In genomic region chr6:170174124-170174770, GRCh38 we compare ENCODE assay signal across 12 cellular contexts.
DNase-seq lines count a peak whose midpoint lies in the region; ATAC-seq and TF ChIP-seq lines count a peak whose summit lies in the region.
"Had no signal": no experiment of that assay in that cellular context is flagged by ENCODE, and none has a peak within 500 bp of the region (broad histone marks: within the 10 kb centered on the region; RNA-seq: fewer than 3 reads in every experiment).

No MANE protein-coding gene starts in this region.

- H3K36me3 ChIP-seq in H7 (replicated peaks; ENCODE audit: control insufficient read depth, insufficient read depth, low read length) (no peaks in the 10 kb centered on the region), WERI-Rb-1 (no peaks in the 10 kb centered on the region), prostate gland (no peaks in the 10 kb centered on the region)

- H3K27ac ChIP-seq in WERI-Rb-1 (no peak overlapping the region), prostate gland (no peak overlapping the region)
- H3K27ac ChIP-seq: SK-N-MC had no signal

- ATAC-seq in HG02763 (IDR thresholded peaks at IDR 0.05; ENCODE audit: unreplicated experiment) (no peak), GM18498 (IDR thresholded peaks at IDR 0.05; ENCODE audit: unreplicated experiment) (no peak)

- TF ChIP-seq POLR2A in prostate gland (IDR thresholded peaks at IDR 0.05), result no peak

- no peaks in the 10 kb centered on the region for H3K27me3 ChIP-seq in H7 (ENCODE audit: control insufficient read depth, insufficient read depth, low read length)
- no peaks in the 10 kb centered on the region for H3K27me3 ChIP-seq in WERI-Rb-1 (ENCODE audit: insufficient read depth, low read depth, severe bottlenecking)
- H3K27me3 ChIP-seq in prostate gland (replicated peaks; ENCODE audit: insufficient read depth), result no peaks in the 10 kb centered on the region

- intact Hi-C loops in prostate gland (cut with DNase I), result no loop called here

- H3K4me3 ChIP-seq in H7 (ENCODE audit: insufficient read depth, low read depth, low read length) (no peak overlapping the region), WERI-Rb-1 (ENCODE audit: low read depth, low read length) (no peak overlapping the region), prostate gland (no peak overlapping the region)
- H3K4me3 ChIP-seq: SK-N-MC had no signal

- H3K9me3 ChIP-seq in WERI-Rb-1 (ENCODE audit: severe bottlenecking), result peaks cover 4% of the 10 kb centered on the region
- no peaks in the 10 kb centered on the region for H3K9me3 ChIP-seq in prostate gland

- 72% methylated on average over 17 of the region's 17 CpGs for WGBS in prostate gland

- H3K4me1 ChIP-seq in prostate gland (replicated peaks), result no peaks in the 10 kb centered on the region

- 0 out of 2 replicates have a peak, but pooled peaks have one; percentile 3 for TF ChIP-seq CTCF in WERI-Rb-1 (IDR thresholded peaks at IDR 0.05; ENCODE audit: low read depth, low read length)
- TF ChIP-seq CTCF in prostate gland (IDR thresholded peaks at IDR 0.05), result no peak

- DNase-seq in H7 (peak; percentile 45), WERI-Rb-1 (no peak), islet precursor cell (peak; percentile 43), prostate gland (ENCODE audit: low spot score) (peak; percentile 4), H4 (ENCODE audit: low spot score) (no peak)
- no peak for DNase-seq in activated CD4-positive, alpha-beta T cell treated with anti-CD3 and anti-CD28 coated beads, Interleukin-2, amount 50 U/mL, for 4 hours
- DNase-seq: activated CD4-positive, alpha-beta T cell treated with anti-CD3 and anti-CD28 coated beads, Interleukin-2, amount 50 U/mL, for 1 hour; amniotic stem cell; NCI-H524 had no signal

Comparison
In these comparisons a context has a peak if more than half of its experiments do, and no peak if none do; other contexts are left out.
1. DNase-seq: peak in H7 (single experiment), islet precursor cell (single experiment) and prostate gland (single experiment); none in WERI-Rb-1 (single experiment), activated CD4-positive, alpha-beta T cell treated with anti-CD3 and anti-CD28 coated beads, Interleukin-2, amount 50 U/mL, for 4 hours (0 of 2) and H4 (single experiment).